Comparison of ENCODE assay signal across 14 cellular contexts in the genomic region with DNA sequence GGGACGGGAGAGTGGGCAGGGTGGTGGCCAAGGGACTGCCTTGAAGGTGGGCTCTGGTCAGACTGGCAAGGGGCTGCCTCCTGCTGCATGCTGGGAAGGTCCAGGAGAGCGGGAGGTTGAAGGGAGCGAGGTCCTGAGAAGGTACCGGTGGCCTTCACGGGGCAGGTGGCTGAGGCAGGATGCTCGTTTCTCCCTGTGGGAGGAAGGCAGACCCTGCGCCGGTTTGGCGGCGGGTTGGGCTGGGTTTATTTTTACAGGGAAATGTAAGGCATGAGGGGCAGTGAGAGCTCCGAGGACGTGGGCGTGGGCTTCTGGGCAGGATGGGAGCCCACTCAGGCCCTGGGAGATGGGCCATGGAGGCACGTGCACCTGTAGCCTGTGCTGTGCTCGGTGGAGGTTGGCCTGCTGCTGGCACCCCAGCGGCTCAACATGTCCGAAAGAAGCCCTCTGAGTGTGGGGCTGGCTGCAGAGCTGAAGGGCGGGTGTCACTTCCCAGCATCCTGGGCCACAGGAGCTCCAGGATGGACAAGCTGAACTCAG. TPM values are rescaled to one million over a fixed set of nuclear protein-coding genes. Genes with fewer than 3 reads are reported as not detected.
DNase-seq lines count a peak whose midpoint lies in the region; ATAC-seq and TF ChIP-seq lines count a peak whose summit lies in the region.
"Had no signal": no experiment of that assay in that cellular context is flagged by ENCODE, and none has a peak within 500 bp of the region (broad histone marks: within the 10 kb centered on the region; RNA-seq: fewer than 3 reads in every experiment).

No MANE protein-coding gene starts in this region.

- H3K23ac ChIP-seq in H9 (ENCODE audit: insufficient read length, low read depth, low read length) (no peak overlapping the region), mesenchymal stem cell (ENCODE audit: low read length in 2 of 2) (no peak overlapping the region)

- no peak overlapping the region for H3K27ac ChIP-seq in H9 (ENCODE audit: insufficient read length, low read depth, low read length)
- H3K27ac ChIP-seq in mesenchymal stem cell (ENCODE audit: low read length, poor library complexity, severe bottlenecking) = no peak overlapping the region

- no peak overlapping the region for H2BK20ac ChIP-seq in H9 (ENCODE audit: low read depth, low read length, poor library complexity, severe bottlenecking)

- H3K9me3 ChIP-seq in H9 (ENCODE audit: control insufficient read depth, low read depth, low read length) = no peaks in the 10 kb centered on the region
- H3K9me3 ChIP-seq in T-helper 17 cell (ENCODE audit: control insufficient read depth, low read length, poor library complexity, severe bottlenecking) = no peaks in the 10 kb centered on the region
- H3K9me3 ChIP-seq in mesenchymal stem cell (ENCODE audit: control insufficient read depth, low read length) = no peaks in the 10 kb centered on the region
- H3K9me3 ChIP-seq: BLaER1 treated with 17β-estradiol and CSF1 and Interleukin-3, amounts not matched to agents 10 nM and 100 nM; HAP-1 had no signal

- no peaks in the 10 kb centered on the region for H3K79me2 ChIP-seq in H9 (ENCODE audit: insufficient read depth, low read length)

- no peak overlapping the region for H2BK12ac ChIP-seq in H9 (ENCODE audit: insufficient read length, low read depth, low read length)
- no peak overlapping the region for H2BK12ac ChIP-seq in mesenchymal stem cell (ENCODE audit: low read length in 2 of 2)

- H3K18ac ChIP-seq in H9 (ENCODE audit: insufficient read length, low read depth, low read length) (no peak overlapping the region), mesenchymal stem cell (ENCODE audit: low read depth in 1 of 2, low read length in 2 of 2) (no peak overlapping the region)

- no CpG with 5 or more reads among the region's 18 CpGs for WGBS in H9 (ENCODE audit: extremely low coverage, insufficient read length, low lambda C conversion rate)
- WGBS in mesenchymal stem cell = 95% methylated on average over 18 of the region's 18 CpGs

- H3K4me3 Mint-ChIP-seq in H9 = no peak overlapping the region
- H3K4me3 Mint-ChIP-seq in T-helper 17 cell = no peak overlapping the region
- no peak overlapping the region for H3K4me3 Mint-ChIP-seq in stimulated activated effector memory CD8-positive, alpha-beta T cell treated with anti-CD3 and anti-CD28 coated beads, Interleukin-12 subunit alpha, Interleukin-12 subunit beta, amount 100 ng/mL, for 72 hours
- H3K4me3 Mint-ChIP-seq: B cell; CD8-positive, alpha-beta T cell had no signal

- no peak overlapping the region for H3K56ac ChIP-seq in H9 (ENCODE audit: insufficient read length, low read depth, low read length)

- no peak overlapping the region for H3K14ac ChIP-seq in H9 (ENCODE audit: insufficient read depth, low read length)
- H3K14ac ChIP-seq in mesenchymal stem cell (ENCODE audit: low read length in 2 of 2) = no peak overlapping the region

- H3K4me1 Mint-ChIP-seq in H9 (peaks cover 7 to 12% of the 10 kb centered on the region in 2 experiments), T-helper 17 cell (peaks cover 7% of the 10 kb centered on the region)
- H3K4me1 Mint-ChIP-seq in stimulated activated effector memory CD8-positive, alpha-beta T cell treated with anti-CD3 and anti-CD28 coated beads, Interleukin-12 subunit alpha, Interleukin-12 subunit beta, amount 100 ng/mL, for 72 hours = peaks cover 6% of the 10 kb centered on the region

- no peaks in the 10 kb centered on the region for H3K9me3 Mint-ChIP-seq in H9
- no peaks in the 10 kb centered on the region for H3K9me3 Mint-ChIP-seq in stimulated activated effector memory CD8-positive, alpha-beta T cell treated with anti-CD3 and anti-CD28 coated beads, Interleukin-12 subunit alpha, Interleukin-12 subunit beta, amount 100 ng/mL, for 72 hours
- H3K9me3 Mint-ChIP-seq: CD8-positive, alpha-beta T cell had no signal

- H3K4me2 ChIP-seq in H9 (ENCODE audit: insufficient read depth, insufficient read length, low read length) (no peak overlapping the region), mesenchymal stem cell (ENCODE audit: low read length, poor library complexity, severe bottlenecking) (no peak overlapping the region)
- H3K4me2 ChIP-seq: BLaER1 treated with 17β-estradiol and CSF1 and Interleukin-3, amounts not matched to agents 10 nM and 100 nM had no signal

- no peak overlapping the region for H4K91ac ChIP-seq in H9 (ENCODE audit: insufficient read length, low read depth, low read length)
- peak overlapping the region; percentile 5 for H4K91ac ChIP-seq in mesenchymal stem cell (ENCODE audit: low read length)

- no peak overlapping the region for H3K4ac ChIP-seq in H9 (ENCODE audit: low read depth, low read length)
- H3K4ac ChIP-seq in mesenchymal stem cell (ENCODE audit: low read depth in 1 of 2, low read length in 2 of 2) = no peak overlapping the region

- no peak overlapping the region for H2BK120ac ChIP-seq in H9 (ENCODE audit: low read depth, low read length, poor library complexity, severe bottlenecking)
- H2BK120ac ChIP-seq in mesenchymal stem cell (ENCODE audit: low read depth, low read length) = no peak overlapping the region

- H3K36me3 ChIP-seq in mesenchymal stem cell (ENCODE audit: control insufficient read depth in 1 of 2, insufficient read depth in 2 of 2, low read depth in 1 of 2, low read length in 2 of 2) = peaks cover 45 to 91% of the 10 kb centered on the region in 2 experiments
- H3K36me3 ChIP-seq: HAP-1 had no signal

- H4K8ac ChIP-seq in H9 (replicated peaks; ENCODE audit: insufficient read length, low read depth, low read length) = no peak overlapping the region
- H4K8ac ChIP-seq in mesenchymal stem cell (ENCODE audit: low read length) = no peak overlapping the region

- no peak overlapping the region for H3K9ac ChIP-seq in H9 (ENCODE audit: extremely low read depth, insufficient read length, low read length)
- H3K9ac ChIP-seq in mesenchymal stem cell (ENCODE audit: low read length) = no peak overlapping the region
- H3K9ac ChIP-seq: BLaER1 treated with 17β-estradiol and CSF1 and Interleukin-3, amounts not matched to agents 10 nM and 100 nM had no signal

- H3K4me1 ChIP-seq in H9 (ENCODE audit: insufficient read depth, low read length) = peaks cover 4% of the 10 kb centered on the region; the same call in 1 of the 2 replicates
- peaks cover 34% of the 10 kb centered on the region for H3K4me1 ChIP-seq in mesenchymal stem cell (ENCODE audit: control insufficient read depth, insufficient read depth, low read depth, low read length)
- H3K4me1 ChIP-seq: HAP-1 had no signal

- ATAC-seq in T-helper 17 cell = no peak
- ATAC-seq in stimulated activated effector memory CD8-positive, alpha-beta T cell treated with anti-CD3 and anti-CD28 coated beads, Interleukin-12 subunit alpha, Interleukin-12 subunit beta, amount 100 ng/mL, for 72 hours = no peak
- no peak for ATAC-seq in GM18873 (IDR thresholded peaks at IDR 0.05; ENCODE audit: low FRiP score, unreplicated experiment)
- ATAC-seq: CD8-positive, alpha-beta T cell; GM12878 had no signal

- no peaks in the 10 kb centered on the region for H3K79me1 ChIP-seq in H9 (ENCODE audit: insufficient read depth, low read depth, low read length, poor library complexity, severe bottlenecking)
- peaks cover 49% of the 10 kb centered on the region for H3K79me1 ChIP-seq in mesenchymal stem cell (replicated peaks; ENCODE audit: low read length, poor library complexity, severe bottlenecking)

- H3K27me3 ChIP-seq in H9 (ENCODE audit: insufficient read depth, low read length) = no peaks in the 10 kb centered on the region
- H3K27me3 ChIP-seq in mesenchymal stem cell (ENCODE audit: control insufficient read depth in 1 of 2, insufficient read depth in 1 of 2, low read length in 2 of 2) = no peaks in the 10 kb centered on the region
- H3K27me3 ChIP-seq: BLaER1 treated with 17β-estradiol and CSF1 and Interleukin-3, amounts not matched to agents 10 nM and 100 nM had no signal

- no peak overlapping the region for H2AFZ ChIP-seq in H9 (ENCODE audit: low read length)
- H2AFZ ChIP-seq in mesenchymal stem cell (ENCODE audit: low read depth, low read length) = no peak overlapping the region

- H3T11ph ChIP-seq in H9 (ENCODE audit: low read length) = no peak overlapping the region

- no peaks in the 10 kb centered on the region for H4K20me1 ChIP-seq in H9 (ENCODE audit: control insufficient read depth, insufficient read depth, insufficient read length)

- no peak for TF ChIP-seq CTCF in H9 (conservative IDR thresholded peaks at IDR 0.05)

- H2BK5ac ChIP-seq in H9 (ENCODE audit: insufficient read length, low read length) (no peak overlapping the region), mesenchymal stem cell (ENCODE audit: low read depth, low read length, poor library complexity, severe bottlenecking) (no peak overlapping the region)

- H2BK15ac ChIP-seq in H9 (ENCODE audit: low read depth, low read length) (no peak overlapping the region), mesenchymal stem cell (ENCODE audit: low read depth, poor library complexity, severe bottlenecking) (no peak overlapping the region)

- no peaks in the 10 kb centered on the region for H3K23me2 ChIP-seq in H9 (ENCODE audit: insufficient read length, low read depth, low read length, poor library complexity, severe bottlenecking)

- no peak overlapping the region for H3K4me3 ChIP-seq in mesenchymal stem cell (ENCODE audit: insufficient read depth in 1 of 2, low read depth in 1 of 2, low read length in 2 of 2)
- H3K4me3 ChIP-seq: BLaER1 treated with 17β-estradiol and CSF1 and Interleukin-3, amounts not matched to agents 10 nM and 100 nM; GM12878; HAP-1 had no signal

- H2AK5ac ChIP-seq in H9 (ENCODE audit: insufficient read length, low read length) = no peak overlapping the region
- H2AK5ac ChIP-seq in mesenchymal stem cell (ENCODE audit: low read length, severe bottlenecking) = no peak overlapping the region

- no peak overlapping the region for H4K5ac ChIP-seq in H9 (ENCODE audit: insufficient read length, low read depth, low read length)

- no peak for DNase-seq in H9
- no peak for DNase-seq in T-helper 17 cell
- DNase-seq in mesenchymal stem cell = no peak
- no peak for DNase-seq in stimulated activated effector memory CD8-positive, alpha-beta T cell treated with anti-CD3 and anti-CD28 coated beads, Interleukin-12 subunit alpha, Interleukin-12 subunit beta, amount 100 ng/mL, for 72 hours (ENCODE audit: low spot score in 2 of 2)
- DNase-seq in NCI-H526 (lab: John Stamatoyannopoulos, UW) = no peak
- DNase-seq: Calu3; CD8-positive, alpha-beta T cell; DMS79 treated with DMSO at 0.1 percent for 48 hours; GF-D8 had no signal

- H3K27ac Mint-ChIP-seq in H9 = peak overlapping the region in 2 of 3 experiments; percentile 50 to 76; a peak in 3 of 7 replicates
- peak overlapping the region; percentile 74 for H3K27ac Mint-ChIP-seq in T-helper 17 cell
- H3K27ac Mint-ChIP-seq in stimulated activated effector memory CD8-positive, alpha-beta T cell treated with anti-CD3 and anti-CD28 coated beads, Interleukin-12 subunit alpha, Interleukin-12 subunit beta, amount 100 ng/mL, for 72 hours = peak overlapping the region; percentile 77
- H3K27ac Mint-ChIP-seq: B cell had no signal

- H3K36me3 Mint-ChIP-seq in H9 (ENCODE audit: insufficient read depth in 1 of 3, low read depth in 3 of 3) (peaks cover 9 to 34% (median 26%) of the 10 kb centered on the region in 3 experiments; a peak in 6 of 7 replicates), T-helper 17 cell (ENCODE audit: low read depth) (no peaks in the 10 kb centered on the region)
- H3K36me3 Mint-ChIP-seq in stimulated activated effector memory CD8-positive, alpha-beta T cell treated with anti-CD3 and anti-CD28 coated beads, Interleukin-12 subunit alpha, Interleukin-12 subunit beta, amount 100 ng/mL, for 72 hours = peaks cover 7% of the 10 kb centered on the region

- H3K27me3 Mint-ChIP-seq in H9 (ENCODE audit: low read depth) (no peaks in the 10 kb centered on the region), T-helper 17 cell (no peaks in the 10 kb centered on the region)
- H3K27me3 Mint-ChIP-seq: B cell had no signal

RNA-seq across cellular contexts. Expression of gene IER5L, which starts 27.3 kb away (rescaled TPM):
- total RNA-seq in H9 (2021) (1.0 and 1.3 TPM in 2 replicates), T-helper 17 cell (1 to 10 TPM; 2.4 to 3.1 TPM)
- polyA plus RNA-seq in mesenchymal stem cell (2013, experiment 1 of 2) = 26.8 TPM
- 26.3 TPM for polyA plus RNA-seq in mesenchymal stem cell (2013, experiment 2 of 2)

RNA-seq across cellular contexts. Expression of gene PTPA, which starts 39.5 kb away (rescaled TPM):
- 140 and 145 TPM in 2 replicates for total RNA-seq in H9 (2021)
- 10 to 100 TPM; 49.8 to 50.0 TPM for total RNA-seq in T-helper 17 cell
- polyA plus RNA-seq in mesenchymal stem cell (2013, experiment 1 of 2) = 106 TPM
- polyA plus RNA-seq in mesenchymal stem cell (2013, experiment 2 of 2) = 99.4 TPM

RNA-seq across cellular contexts. Expression of gene CRAT, which starts 40.1 kb away (rescaled TPM):
- total RNA-seq in H9 (2021) (15.0 and 15.7 TPM in 2 replicates), T-helper 17 cell (10 to 100 TPM; 12.9 to 23.3 TPM)
- 22.6 TPM for polyA plus RNA-seq in mesenchymal stem cell (2013, experiment 1 of 2)
- 22.5 TPM for polyA plus RNA-seq in mesenchymal stem cell (2013, experiment 2 of 2)
